ENCODE assay signal across 16 cellular contexts in genomic region chr2:228731517-228731916, GRCh38.
A peak's percentile ranks its signal among the peaks of the same experiment; 100 is the strongest.
DNase-seq lines count a peak whose midpoint lies in the region; ATAC-seq and TF ChIP-seq lines count a peak whose summit lies in the region.
"Had no signal": no experiment of that assay in that cellular context is flagged by ENCODE, and none has a peak within 500 bp of the region (broad histone marks: within the 10 kb centered on the region; RNA-seq: fewer than 3 reads in every experiment).

No MANE protein-coding gene starts in this region.

- H3K4me1 ChIP-seq in RWPE2 (ENCODE audit: insufficient read depth, poor library complexity, severe bottlenecking) = peaks cover 30% of the 10 kb centered on the region
- H3K4me1 ChIP-seq: esophagus muscularis mucosa had no signal

- DNase-seq in GM03348 (ENCODE audit: low spot score) = peak; percentile 65
- peak; percentile 55 for DNase-seq in RWPE2 (ENCODE audit: low spot score)
- DNase-seq in fibroblast of peridontal ligament (ENCODE audit: extremely low read depth) = peak; percentile 46
- peak; percentile 99 for DNase-seq in renal cortical epithelial cell (ENCODE audit: low read depth)
- DNase-seq in amygdala (lab: John Stamatoyannopoulos, UW) = no peak
- no peak for DNase-seq in activated naive CD4-positive, alpha-beta T cell treated with anti-CD3 and anti-CD28 coated beads, Interleukin-2, amount 50 U/mL, for 72 hours (ENCODE audit: low spot score in 2 of 2)
- no peak for DNase-seq in activated T-cell treated with anti-CD3 and anti-CD28 coated beads, Interleukin-2, amount 50 U/mL, for 48 hours
- DNase-seq: activated T-cell treated with anti-CD3 and anti-CD28 coated beads, Interleukin-2, amount 50 U/mL, for 24 hours; central memory CD4-positive, alpha-beta T cell; COR-L47; Right ventricle myocardium superior; stimulated activated CD4-positive, alpha-beta T cell treated with anti-CD3 and anti-CD28 coated beads, Interleukin-1b, Interleukin-23, amount 100 ng/mL, for 48 hours had no signal

- no peak overlapping the region for H3K4me3 ChIP-seq in RWPE2 (ENCODE audit: severe bottlenecking)
- H3K4me3 ChIP-seq: esophagus muscularis mucosa, ovary had no signal

- H3K36me3 ChIP-seq in RWPE2 (ENCODE audit: low read depth) = no peaks in the 10 kb centered on the region
- H3K36me3 ChIP-seq: esophagus muscularis mucosa, ovary had no signal

- no peaks in the 10 kb centered on the region for H3K36me3 Mint-ChIP-seq in activated naive CD4-positive, alpha-beta T cell treated with anti-CD3 and anti-CD28 coated beads, Interleukin-2, amount 50 U/mL, for 72 hours
- H3K36me3 Mint-ChIP-seq: stimulated activated memory B cell treated with anti-CD40 and anti-IgM and Interleukin-4, amounts not matched to agents 10 μg/mL and 1 μg/mL and 100 μg/mL, for 72 hours had no signal

- peaks cover 6 to 13% of the 10 kb centered on the region in 2 donors for H3K9me3 Mint-ChIP-seq in activated naive CD4-positive, alpha-beta T cell treated with anti-CD3 and anti-CD28 coated beads, Interleukin-2, amount 50 U/mL, for 72 hours

- H3K27ac ChIP-seq in RWPE2 (ENCODE audit: poor library complexity, severe bottlenecking) = peak overlapping the region; percentile 82
- H3K27ac ChIP-seq: esophagus muscularis mucosa, ovary had no signal

- no peaks in the 10 kb centered on the region for H3K27me3 ChIP-seq in RWPE2 (ENCODE audit: insufficient read depth, poor library complexity, severe bottlenecking)
- H3K27me3 ChIP-seq: esophagus muscularis mucosa, ovary had no signal

- H3K9me3 ChIP-seq in RWPE2 (ENCODE audit: severe bottlenecking) = no peaks in the 10 kb centered on the region
- H3K9me3 ChIP-seq: ovary had no signal

- no peak for TF ChIP-seq CTCF in RWPE2 (IDR thresholded peaks at IDR 0.05; ENCODE audit: poor library complexity, severe bottlenecking)

- no peak overlapping the region for H3K27ac Mint-ChIP-seq in activated naive CD4-positive, alpha-beta T cell treated with anti-CD3 and anti-CD28 coated beads, Interleukin-2, amount 50 U/mL, for 72 hours
- H3K27ac Mint-ChIP-seq: activated T-cell treated with anti-CD3 and anti-CD28 coated beads, Interleukin-2, amount 50 U/mL, for 24 hours; stimulated activated memory B cell treated with anti-CD40 and anti-IgM and Interleukin-4, amounts not matched to agents 10 μg/mL and 1 μg/mL and 100 μg/mL, for 72 hours had no signal

- ATAC-seq in RWPE2 (ENCODE audit: low read depth) = peak; percentile 100
- ATAC-seq in GM18873 (IDR thresholded peaks at IDR 0.05; ENCODE audit: low FRiP score, unreplicated experiment) = no peak
- no peak for ATAC-seq in activated naive CD4-positive, alpha-beta T cell treated with anti-CD3 and anti-CD28 coated beads, Interleukin-2, amount 50 U/mL, for 72 hours
- ATAC-seq: stimulated activated memory B cell treated with anti-CD40 and anti-IgM and Interleukin-4, amounts not matched to agents 10 μg/mL and 1 μg/mL and 100 μg/mL, for 72 hours had no signal

Comparison
In these comparisons a context has a peak if more than half of its experiments do, and no peak if none do; other contexts are left out.
1. DNase-seq: peak in GM03348 (single experiment), RWPE2 (single experiment), fibroblast of peridontal ligament (single experiment) and renal cortical epithelial cell (single experiment); none in amygdala (0 of 56), activated naive CD4-positive, alpha-beta T cell treated with anti-CD3 and anti-CD28 coated beads, Interleukin-2, amount 50 U/mL, for 72 hours (0 of 2) and activated T-cell treated with anti-CD3 and anti-CD28 coated beads, Interleukin-2, amount 50 U/mL, for 48 hours (0 of 2).